ENCODE assay signal across 33 cellular contexts in the genomic region with DNA sequence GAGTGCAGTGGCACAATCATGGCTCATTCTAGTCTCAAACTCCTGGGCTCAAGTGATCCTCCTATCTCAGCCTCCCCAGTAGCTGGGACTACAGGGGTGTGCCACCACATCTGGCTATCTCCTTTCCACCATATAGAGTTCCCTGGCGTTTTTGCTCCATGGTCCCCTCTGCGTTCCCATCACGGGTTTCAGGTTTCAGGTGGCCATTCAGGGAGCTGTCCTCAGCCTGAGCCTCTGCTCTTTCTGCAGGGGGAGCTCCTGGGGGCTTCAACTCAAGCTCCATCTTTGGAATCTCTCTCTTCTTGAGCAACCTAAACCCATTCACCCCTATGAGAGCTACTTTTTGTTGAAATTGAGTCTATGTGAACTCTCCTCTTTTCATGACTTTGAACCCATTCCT. TPM values are rescaled to one million over a fixed set of nuclear protein-coding genes. Genes with fewer than 3 reads are reported as not detected.
"Had no signal": no experiment of that assay in that cellular context is flagged by ENCODE, and none has a peak within 500 bp of the region (broad histone marks: within the 10 kb centered on the region; RNA-seq: fewer than 3 reads in every experiment).

No MANE protein-coding gene starts in this region.

- H3K4me2 ChIP-seq: smooth muscle cell had no signal

- H2AFZ ChIP-seq: parathyroid adenoma had no signal

- H3K27me3 ChIP-seq: right atrium auricular region, thyroid gland, upper lobe of left lung had no signal

- H3K36me3 ChIP-seq: brain microvascular endothelial cell, heart left ventricle, left lung, lower lobe of right lung, right atrium auricular region, stomach, thyroid gland, upper lobe of left lung had no signal

- H3K4me1 ChIP-seq: heart left ventricle, left lung, lower lobe of right lung, right atrium auricular region, upper lobe of left lung had no signal

- H3K4me1 Mint-ChIP-seq: neural crest cell had no signal

- ATAC-seq: heart left ventricle; naive thymus-derived CD8-positive, alpha-beta T cell; stimulated activated memory B cell treated with anti-CD40 and anti-IgM and Interleukin-4, amounts not matched to agents 10 μg/mL and 1 μg/mL and 100 μg/mL, for 72 hours had no signal

- H3K9me3 Mint-ChIP-seq: activated naive CD4-positive, alpha-beta T cell treated with anti-CD3 and anti-CD28 coated beads for 36 hours; activated T-helper 1 cell treated with anti-CD3 and anti-CD28 coated beads, Interleukin-12 subunit alpha, Interleukin-12 subunit beta, Interleukin-2, Interleukin-4 antibody, amounts not matched to agents 30 ng/mL and 10 ng/mL and 1 ng/mL, durations not matched to agents 14 hours and 24 hours and 36 hours; naive thymus-derived CD8-positive, alpha-beta T cell; stimulated activated memory B cell treated with anti-CD40 and anti-IgM and Interleukin-4, amounts not matched to agents 10 μg/mL and 1 μg/mL and 100 μg/mL, for 72 hours; T-helper 2 cell treated with Interferon-gamma antibody and Interleukin-4, amounts not matched to agents 5 μg/mL and 100 μg/mL, for 36 hours had no signal

- H3K4me3 Mint-ChIP-seq: activated naive CD4-positive, alpha-beta T cell treated with anti-CD3 and anti-CD28 coated beads for 36 hours; activated T-helper 1 cell treated with anti-CD3 and anti-CD28 coated beads, Interleukin-12 subunit alpha, Interleukin-12 subunit beta, Interleukin-2, Interleukin-4 antibody, amounts not matched to agents 30 ng/mL and 10 ng/mL and 1 ng/mL, durations not matched to agents 14 hours and 24 hours and 36 hours; naive thymus-derived CD8-positive, alpha-beta T cell; neural crest cell; stimulated activated memory B cell treated with anti-CD40 and anti-IgM and Interleukin-4, amounts not matched to agents 10 μg/mL and 1 μg/mL and 100 μg/mL, for 72 hours; T-helper 2 cell treated with Interferon-gamma antibody and Interleukin-4, amounts not matched to agents 5 μg/mL and 100 μg/mL, for 36 hours had no signal

- H3K9me3 ChIP-seq: heart left ventricle, left lung, lower lobe of right lung, right atrium auricular region, stomach, thyroid gland, upper lobe of left lung had no signal

- H3K27ac ChIP-seq: brain microvascular endothelial cell, heart left ventricle, left lung, lower lobe of right lung, parathyroid adenoma, right atrium auricular region, stomach, upper lobe of left lung had no signal

- H3K36me3 Mint-ChIP-seq: naive thymus-derived CD8-positive, alpha-beta T cell; stimulated activated memory B cell treated with anti-CD40 and anti-IgM and Interleukin-4, amounts not matched to agents 10 μg/mL and 1 μg/mL and 100 μg/mL, for 72 hours had no signal

- H3K27ac Mint-ChIP-seq: activated naive CD4-positive, alpha-beta T cell treated with anti-CD3 and anti-CD28 coated beads for 36 hours; activated T-helper 1 cell treated with anti-CD3 and anti-CD28 coated beads, Interleukin-12 subunit alpha, Interleukin-12 subunit beta, Interleukin-2, Interleukin-4 antibody, amounts not matched to agents 30 ng/mL and 10 ng/mL and 1 ng/mL, durations not matched to agents 14 hours and 24 hours and 36 hours; naive thymus-derived CD8-positive, alpha-beta T cell; stimulated activated memory B cell treated with anti-CD40 and anti-IgM and Interleukin-4, amounts not matched to agents 10 μg/mL and 1 μg/mL and 100 μg/mL, for 72 hours; T-helper 2 cell treated with Interferon-gamma antibody and Interleukin-4, amounts not matched to agents 5 μg/mL and 100 μg/mL, for 36 hours had no signal

- H3K79me2 ChIP-seq: parathyroid adenoma had no signal

- DNase-seq: activated CD4-positive, alpha-beta T cell treated with anti-CD3 and anti-CD28 coated beads for 4 hours; activated CD4-positive, alpha-beta T cell treated with anti-CD3 and anti-CD28 coated beads, Interleukin-2, amount 50 U/mL, for 4 hours; activated CD8-positive, alpha-beta memory T cell treated with anti-CD3 and anti-CD28 coated beads, Interleukin-2, amount 50 U/mL, for 4 hours; activated effector memory CD4-positive, alpha-beta T cell treated with anti-CD3 and anti-CD28 coated beads, Interleukin-2, amount 50 U/mL, for 16 hours; activated naive CD4-positive, alpha-beta T cell treated with anti-CD3 and anti-CD28 coated beads for 36 hours; activated T-cell treated with anti-CD3 and anti-CD28 coated beads, Interleukin-2, amount 50 U/mL, for 1 hour; amniotic stem cell; brain microvascular endothelial cell; cortex of kidney; heart left ventricle; hypothalamus; left lung; lower lobe of right lung; mesenchymal stem cell; naive thymus-derived CD8-positive, alpha-beta T cell; nucleus accumbens; stimulated activated CD4-positive, alpha-beta T cell treated with anti-CD3 and anti-CD28 coated beads, Interleukin-1b, Interleukin-23, amount 100 ng/mL, for 48 hours; stimulated activated CD4-positive, alpha-beta T cell treated with anti-CD3 and anti-CD28 coated beads, Interleukin-4, amount 100 ng/mL, for 4 hours; stimulated activated CD8-positive, alpha-beta memory T cell treated with anti-CD3 and anti-CD28 coated beads, Interleukin-4, amount 100 ng/mL, for 48 hours; stomach had no signal

- H3K4me3 ChIP-seq: heart left ventricle, left lung, lower lobe of right lung, right atrium auricular region, smooth muscle cell, stomach, thyroid gland, upper lobe of left lung had no signal

RNA-seq across cellular contexts. Expression of a gene that starts 11.6 kb away (rescaled TPM):
- total RNA-seq: activated CD8-positive, alpha-beta memory T cell treated with anti-CD3 and anti-CD28 coated beads for 36 hours; activated naive CD4-positive, alpha-beta T cell treated with anti-CD3 and anti-CD28 coated beads for 36 hours; activated T-helper 1 cell treated with anti-CD3 and anti-CD28 coated beads, Interleukin-12 subunit alpha, Interleukin-12 subunit beta, Interleukin-2, Interleukin-4 antibody, amounts not matched to agents 30 ng/mL and 10 ng/mL and 1 ng/mL, durations not matched to agents 14 hours and 24 hours and 36 hours; cardiac septum; chondrocyte; endothelial cell of umbilical vein; naive thymus-derived CD8-positive, alpha-beta T cell; neural crest cell; smooth muscle cell had no signal
- polyA plus RNA-seq: endothelial cell of umbilical vein; naive thymus-derived CD8-positive, alpha-beta T cell; smooth muscle cell had no signal
